Comparison of ENCODE assay signal across 20 cellular contexts in genomic region chr7:2198760-2199159, GRCh38. TPM values are rescaled to one million over a fixed set of nuclear protein-coding genes. Genes with fewer than 3 reads are reported as not detected.
DNase-seq lines count a peak whose midpoint lies in the region; ATAC-seq, FAIRE-seq and TF ChIP-seq lines count a peak whose summit lies in the region.
"Had no signal": no experiment of that assay in that cellular context is flagged by ENCODE, and none has a peak within 500 bp of the region (broad histone marks: within the 10 kb centered on the region; RNA-seq: fewer than 3 reads in every experiment).

No MANE protein-coding gene starts in this region.

- ATAC-seq in activated naive CD8-positive, alpha-beta T cell treated with anti-CD3 and anti-CD28 coated beads, Interleukin-2, amount 10 ng/mL, durations not matched to agents 7 days and 5 days (ENCODE audit: low read depth), result no peak
- ATAC-seq in K562, result no peak
- no peak for ATAC-seq in upper lobe of right lung
- ATAC-seq: HCT116 had no signal

- TF ChIP-seq RAD21 in K562 (CRISPR knock-in tag; conservative IDR thresholded peaks at IDR 0.05 in 1 of 2, IDR thresholded peaks at IDR 0.05 in 1 of 2), result no peak

- no peaks in the 10 kb centered on the region for H3K27me3 Mint-ChIP-seq in activated naive CD8-positive, alpha-beta T cell treated with anti-CD3 and anti-CD28 coated beads, Interleukin-2, amount 10 ng/mL, durations not matched to agents 7 days and 5 days
- no peaks in the 10 kb centered on the region for H3K27me3 Mint-ChIP-seq in activated naive CD8-positive, alpha-beta T cell treated with anti-CD3 and anti-CD28 coated beads for 36 hours

- no peaks in the 10 kb centered on the region for H3K9me3 ChIP-seq in K562 (replicated peaks; ENCODE audit: control insufficient read depth, insufficient read depth, low read depth, low read length)
- H3K9me3 ChIP-seq in osteoblast (ENCODE audit: low read depth, low read length), result no peaks in the 10 kb centered on the region
- H3K9me3 ChIP-seq in upper lobe of right lung, result no peaks in the 10 kb centered on the region
- peaks cover 4% of the 10 kb centered on the region for H3K9me3 ChIP-seq in trophoblast cell (ENCODE audit: insufficient read depth, low read depth, low read length)

- H3K9me1 ChIP-seq in K562 (ENCODE audit: control insufficient read depth, insufficient read depth, low read length), result no peaks in the 10 kb centered on the region

- no peak overlapping the region for H4K8ac ChIP-seq in trophoblast cell (ENCODE audit: low read depth, low read length)

- no peak overlapping the region for H2BK12ac ChIP-seq in trophoblast cell (ENCODE audit: low read length)

- H2AFZ ChIP-seq in K562 (ENCODE audit: low read depth, low read length) (no peak overlapping the region), osteoblast (ENCODE audit: low read length) (no peak overlapping the region), trophoblast cell (ENCODE audit: insufficient read depth, low read length, poor library complexity) (no peak overlapping the region)

- no peak overlapping the region for H2BK5ac ChIP-seq in trophoblast cell (ENCODE audit: low read depth, low read length, poor library complexity)

- no peak overlapping the region for H3K4me2 ChIP-seq in K562 (ENCODE audit: insufficient read depth, low read length)
- H3K4me2 ChIP-seq in osteoblast (ENCODE audit: insufficient read depth, low read length), result no peak overlapping the region
- no peak overlapping the region for H3K4me2 ChIP-seq in trophoblast cell (ENCODE audit: low read length)

- H2BK120ac ChIP-seq in trophoblast cell (ENCODE audit: insufficient read depth, low read length, poor library complexity), result no peak overlapping the region

- H3K79me2 ChIP-seq in K562 (ENCODE audit: control insufficient read depth, insufficient read depth, low read length) (no peaks in the 10 kb centered on the region), osteoblast (ENCODE audit: insufficient read depth, low read length) (no peaks in the 10 kb centered on the region), trophoblast cell (ENCODE audit: control insufficient read depth, insufficient read depth, low read length, poor library complexity) (no peaks in the 10 kb centered on the region)

- H3K4me1 ChIP-seq in K562 (replicated peaks in 1 of 2; ENCODE audit: control insufficient read depth in 2 of 2, insufficient read depth in 2 of 2, low read length in 2 of 2), result peaks cover 0 to 24% of the 10 kb centered on the region in 2 experiments; a peak in 2 of 5 replicates
- H3K4me1 ChIP-seq in osteoblast (ENCODE audit: insufficient read depth, low read length), result no peaks in the 10 kb centered on the region
- H3K4me1 ChIP-seq in upper lobe of right lung, result no peaks in the 10 kb centered on the region
- peaks cover 8 to 12% of the 10 kb centered on the region in 2 experiments for H3K4me1 ChIP-seq in trophoblast cell (ENCODE audit: control insufficient read depth in 1 of 2, insufficient read depth in 2 of 2, low read length in 2 of 2)
- H3K4me1 ChIP-seq: Peyer's patch, SJSA1 had no signal

- WGBS in K562 (ENCODE audit: insufficient coverage, low coverage, missing lambda C conversion rate), result 93% methylated on average over 9 of the region's 10 CpGs
- no CpG with 5 or more reads among the region's 10 CpGs for WGBS in trophoblast cell (ENCODE audit: extremely low coverage, insufficient coverage, insufficient read length)

- no peak overlapping the region for H3K18ac ChIP-seq in trophoblast cell (ENCODE audit: low read length)

- H3K27ac Mint-ChIP-seq in activated naive CD8-positive, alpha-beta T cell treated with anti-CD3 and anti-CD28 coated beads, Interleukin-2, amount 10 ng/mL, durations not matched to agents 7 days and 5 days, result no peak overlapping the region
- no peak overlapping the region for H3K27ac Mint-ChIP-seq in activated naive CD8-positive, alpha-beta T cell treated with anti-CD3 and anti-CD28 coated beads for 36 hours

- H3K27me3 ChIP-seq in K562 (ENCODE audit: control insufficient read depth in 2 of 2, insufficient read depth in 2 of 2, low read length in 2 of 2), result no peaks in the 10 kb centered on the region
- no peaks in the 10 kb centered on the region for H3K27me3 ChIP-seq in osteoblast (ENCODE audit: insufficient read depth, low read length)
- H3K27me3 ChIP-seq in upper lobe of right lung, result no peaks in the 10 kb centered on the region
- H3K27me3 ChIP-seq in trophoblast cell (ENCODE audit: insufficient read depth, low read length), result no peaks in the 10 kb centered on the region
- H3K27me3 ChIP-seq: BE2C, Peyer's patch, SJSA1 had no signal

- H3K9me3 Mint-ChIP-seq in activated naive CD8-positive, alpha-beta T cell treated with anti-CD3 and anti-CD28 coated beads, Interleukin-2, amount 10 ng/mL, durations not matched to agents 7 days and 5 days, result peaks cover 2% of the 10 kb centered on the region
- H3K9me3 Mint-ChIP-seq in activated naive CD8-positive, alpha-beta T cell treated with anti-CD3 and anti-CD28 coated beads for 36 hours, result no peaks in the 10 kb centered on the region

- H3K14ac ChIP-seq in trophoblast cell (ENCODE audit: low read length), result no peak overlapping the region

- no peak overlapping the region for H3K4me3 ChIP-seq in K562
- no peak overlapping the region for H3K4me3 ChIP-seq in osteoblast (ENCODE audit: insufficient read depth, low read length)
- H3K4me3 ChIP-seq in upper lobe of right lung, result no peak overlapping the region
- no peak overlapping the region for H3K4me3 ChIP-seq in trophoblast cell (ENCODE audit: low read depth, low read length)
- H3K4me3 ChIP-seq: Peyer's patch, SJSA1 had no signal

- intact Hi-C loops in K562 (cut with micrococcal nuclease), result no loop called here
- intact Hi-C loops in upper lobe of right lung (cut with DNase I), result no loop called here

- no peak overlapping the region for H4K91ac ChIP-seq in trophoblast cell (ENCODE audit: low read depth, low read length)

- in situ Hi-C loops in K562 (cut with MboI), result no loop called here

- H3K9ac ChIP-seq in K562 (ENCODE audit: insufficient read depth in 1 of 2, low read depth in 2 of 2, low read length in 2 of 2) (peak overlapping the region in 1 of 2 experiments; percentile 16; a peak in 1 of 4 replicates), trophoblast cell (ENCODE audit: low read length) (no peak overlapping the region)

- H3K36me3 ChIP-seq in K562 (ENCODE audit: control insufficient read depth, insufficient read depth, low read length) (peaks cover 62% of the 10 kb centered on the region; the same call in 2 of the 3 replicates), osteoblast (ENCODE audit: insufficient read depth, low read length) (peaks cover 16% of the 10 kb centered on the region), upper lobe of right lung (peaks cover 12% of the 10 kb centered on the region), trophoblast cell (ENCODE audit: control insufficient read depth in 1 of 2, insufficient read depth in 2 of 2, low read length in 2 of 2) (peaks cover 45 to 50% of the 10 kb centered on the region in 2 experiments)

- no peaks in the 10 kb centered on the region for H3K79me1 ChIP-seq in trophoblast cell (ENCODE audit: low read length)

- H3K27ac ChIP-seq in K562 (ENCODE audit: extremely low read depth, low read depth, low read length), result no peak overlapping the region
- no peak overlapping the region for H3K27ac ChIP-seq in osteoblast (ENCODE audit: low read depth, low read length)
- H3K27ac ChIP-seq in upper lobe of right lung, result no peak overlapping the region
- no peak overlapping the region for H3K27ac ChIP-seq in trophoblast cell (ENCODE audit: low read depth, low read length)
- H3K27ac ChIP-seq: Peyer's patch, SJSA1 had no signal

- no peak for TF ChIP-seq CTCF in K562 (IDR thresholded peaks at IDR 0.05 in 2 of 3, conservative IDR thresholded peaks at IDR 0.05 in 1 of 3; ENCODE audit: insufficient read depth in 2 of 3, low read depth in 1 of 3, low read length in 3 of 3)
- no peak for TF ChIP-seq CTCF in osteoblast (IDR thresholded peaks at IDR 0.05; ENCODE audit: extremely low read depth, low read depth, low read length)
- no peak for TF ChIP-seq CTCF in upper lobe of right lung (IDR thresholded peaks at IDR 0.05)

- no peak overlapping the region for H3K4me3 Mint-ChIP-seq in activated naive CD8-positive, alpha-beta T cell treated with anti-CD3 and anti-CD28 coated beads, Interleukin-2, amount 10 ng/mL, durations not matched to agents 7 days and 5 days
- no peak overlapping the region for H3K4me3 Mint-ChIP-seq in activated naive CD8-positive, alpha-beta T cell treated with anti-CD3 and anti-CD28 coated beads for 36 hours

- no peak for TF ChIP-seq POLR2A in K562 (conservative IDR thresholded peaks at IDR 0.05)

- CTCF ChIA-PET in K562 (lab: Yijun Ruan, JAX; ENCODE audit: low intra/inter-chr PET ratio), result no interaction called here

- no peak for TF ChIP-seq EP300 in K562 (IDR thresholded peaks at IDR 0.05; ENCODE audit: low read length)

- BruUV-seq in K562 (replicated peaks; lab: Mats Ljungman, UMichigan), result no TSS peak

- no peak for FAIRE-seq in K562 (lab: Jason Lieb, UNC)
- FAIRE-seq: GM19239, H1 had no signal

- POLR2A ChIA-PET in activated naive CD8-positive, alpha-beta T cell treated with anti-CD3 and anti-CD28 coated beads, Interleukin-2, amount 10 ng/mL, durations not matched to agents 7 days and 5 days (lab: Charles Lee), result no interaction called here
- POLR2A ChIA-PET in K562 (lab: Yijun Ruan, JAX), result no interaction called here

- no peak overlapping the region for H4K12ac ChIP-seq in trophoblast cell (ENCODE audit: low read depth, low read length)

- DNase-seq in activated naive CD8-positive, alpha-beta T cell treated with anti-CD3 and anti-CD28 coated beads, Interleukin-2, amount 10 ng/mL, durations not matched to agents 7 days and 5 days, result peak; percentile 21
- DNase-seq in activated naive CD8-positive, alpha-beta T cell treated with anti-CD3 and anti-CD28 coated beads for 36 hours, result no peak
- DNase-seq in K562 (ENCODE audit: extremely low read depth in 1 of 4, low spot score in 3 of 4) (no peak), osteoblast (ENCODE audit: insufficient read length, low spot score, missing footprints) (peak; percentile 19), upper lobe of right lung (peak; percentile 60), trophoblast cell (no peak), T-helper 2 cell (no peak)
- DNase-seq in central memory CD4-positive, alpha-beta T cell, result no peak
- DNase-seq: 8988T, ACHN, BE2C, Karpas-422, NCI-H1694 treated with DMSO at 0.1 percent for 48 hours, NCI-H2227 treated with DMSO at 0.1 percent for 48 hours, OCI-M1, Peyer's patch had no signal

- peaks cover 16% of the 10 kb centered on the region for H3K36me3 Mint-ChIP-seq in activated naive CD8-positive, alpha-beta T cell treated with anti-CD3 and anti-CD28 coated beads, Interleukin-2, amount 10 ng/mL, durations not matched to agents 7 days and 5 days
- H3K36me3 Mint-ChIP-seq in activated naive CD8-positive, alpha-beta T cell treated with anti-CD3 and anti-CD28 coated beads for 36 hours, result peaks cover 29% of the 10 kb centered on the region

- H3K4ac ChIP-seq in trophoblast cell (ENCODE audit: low read depth, low read length), result no peak overlapping the region

- no peak overlapping the region for H3K23ac ChIP-seq in trophoblast cell (ENCODE audit: low read length)

- 0 out of 2 replicates have a peak, but pooled peaks cover 3% of the 10 kb centered on the region for H4K20me1 ChIP-seq in K562 (replicated peaks; ENCODE audit: control insufficient read depth, insufficient read depth, low read length)
- H4K20me1 ChIP-seq in osteoblast (ENCODE audit: insufficient read depth, low read length), result no peaks in the 10 kb centered on the region

- no peak overlapping the region for H2AK5ac ChIP-seq in trophoblast cell (ENCODE audit: low read length)

- peaks cover 5% of the 10 kb centered on the region for H3K4me1 Mint-ChIP-seq in activated naive CD8-positive, alpha-beta T cell treated with anti-CD3 and anti-CD28 coated beads, Interleukin-2, amount 10 ng/mL, durations not matched to agents 7 days and 5 days
- peaks cover 4% of the 10 kb centered on the region for H3K4me1 Mint-ChIP-seq in activated naive CD8-positive, alpha-beta T cell treated with anti-CD3 and anti-CD28 coated beads for 36 hours

RNA-seq across cellular contexts. Expression of gene MAD1L1, which starts 34.0 kb away (rescaled TPM):
- 10 to 100 TPM; 72.7 to 82.6 TPM for total RNA-seq in activated naive CD8-positive, alpha-beta T cell treated with anti-CD3 and anti-CD28 coated beads, Interleukin-2, amount 10 ng/mL, durations not matched to agents 7 days and 5 days
- total RNA-seq in activated naive CD8-positive, alpha-beta T cell treated with anti-CD3 and anti-CD28 coated beads for 36 hours, result 10 to 100 TPM; 36.5 to 37.8 TPM
- total RNA-seq in K562 (2011; cell fraction: chromatin; rRNA removed; ENCODE audit: low replicate concordance), result 159 and 265 TPM in 2 replicates
- 94.7 and 113 TPM in 2 replicates for total RNA-seq in K562 (2011; cell fraction: nucleolus; rRNA removed)
- total RNA-seq in K562 (2011; cell fraction: nucleoplasm; rRNA removed), result 88.9 and 95.8 TPM in 2 replicates
- total RNA-seq in K562 (2014; rRNA removed) (89.7 and 103 TPM in 2 replicates), K562 (2014; rRNA removed; fragmentation: Illumina TruSeq; extraction: Trizol) (6.8 and 12.3 TPM in 2 replicates), K562 (2015; rRNA removed; fragmentation: Illumina TruSeq; extraction: Trizol) (32.6 TPM in 2 replicates), K562 (2021) (67.4 and 75.3 TPM in 2 replicates), osteoblast (66.2 and 72.2 TPM in 2 replicates), upper lobe of right lung (48.4 TPM)
- polyA plus RNA-seq in K562 (2011; rRNA removed) (18.0 and 23.3 TPM in 2 replicates), K562 (2014; fragmentation: Illumina TruSeq; extraction: Trizol) (11.4 and 16.7 TPM in 2 replicates), K562 (2014; fragmentation: Nextera tagmentation; extraction: Ambion mirVana) (1 to 10 TPM; 1.7 to 5.0 TPM), K562 (2014; rRNA removed) (53.5 and 65.3 TPM in 2 replicates)
- 31.4 and 103 TPM in 2 replicates for polyA plus RNA-seq in K562 (2011; cell fraction: cytosol; rRNA removed)
- 23.7 and 53.1 TPM in 2 replicates for polyA plus RNA-seq in K562 (2011; cell fraction: nucleus; rRNA removed)
- 50.7 and 89.9 TPM in 2 replicates for polyA plus RNA-seq in K562 (2012)
- 14.5 and 17.9 TPM in 2 replicates for polyA minus RNA-seq in K562 (2011; rRNA and poly(A)+ RNA removed)
- 34.4 and 62.5 TPM in 2 replicates for polyA minus RNA-seq in K562 (2011; cell fraction: cytosol; rRNA and poly(A)+ RNA removed)
- 21.5 and 31.9 TPM in 2 replicates for polyA minus RNA-seq in K562 (2011; cell fraction: nucleus; rRNA and poly(A)+ RNA removed)
- 23.7 and 24.6 TPM in 2 replicates for polyA plus RNA-seq in trophoblast cell (2013)

RNA-seq across cellular contexts. Expression of gene MRM2, which starts 43.2 kb away (rescaled TPM):
- 10 to 100 TPM; 27.4 to 29.3 TPM for total RNA-seq in activated naive CD8-positive, alpha-beta T cell treated with anti-CD3 and anti-CD28 coated beads, Interleukin-2, amount 10 ng/mL, durations not matched to agents 7 days and 5 days
- 10 to 100 TPM; 48.4 to 52.9 TPM for total RNA-seq in activated naive CD8-positive, alpha-beta T cell treated with anti-CD3 and anti-CD28 coated beads for 36 hours
- total RNA-seq in K562 (2011; cell fraction: chromatin; rRNA removed; ENCODE audit: low replicate concordance), result 24.0 and 38.8 TPM in 2 replicates
- 23.0 and 36.2 TPM in 2 replicates for total RNA-seq in K562 (2011; cell fraction: nucleolus; rRNA removed)
- total RNA-seq in K562 (2011; cell fraction: nucleoplasm; rRNA removed), result 26.9 and 28.0 TPM in 2 replicates
- 48.3 and 50.5 TPM in 2 replicates for total RNA-seq in K562 (2014; rRNA removed)
- total RNA-seq in K562 (2014; rRNA removed; fragmentation: Illumina TruSeq; extraction: Trizol), result 41.7 and 43.9 TPM in 2 replicates
- 45.9 and 50.7 TPM in 2 replicates for total RNA-seq in K562 (2015; rRNA removed; fragmentation: Illumina TruSeq; extraction: Trizol)
- total RNA-seq in K562 (2021), result 47.9 and 50.2 TPM in 2 replicates
- polyA plus RNA-seq in K562 (2011; rRNA removed), result 29.3 and 32.4 TPM in 2 replicates
- 19.7 and 23.9 TPM in 2 replicates for polyA plus RNA-seq in K562 (2011; cell fraction: cytosol; rRNA removed)
- polyA plus RNA-seq in K562 (2011; cell fraction: nucleus; rRNA removed), result 10.7 and 12.6 TPM in 2 replicates
- 34.0 and 47.0 TPM in 2 replicates for polyA plus RNA-seq in K562 (2012)
- 54.5 and 62.0 TPM in 2 replicates for polyA plus RNA-seq in K562 (2014; fragmentation: Illumina TruSeq; extraction: Trizol)
- polyA plus RNA-seq in K562 (2014; fragmentation: Nextera tagmentation; extraction: Ambion mirVana), result 100 to 1,000 TPM in 1 of 2 experiments, 10 to 100 TPM in 1; 70.4 to 116 TPM
- polyA plus RNA-seq in K562 (2014; rRNA removed), result 44.1 and 50.2 TPM in 2 replicates
- 20.5 and 21.4 TPM in 2 replicates for polyA minus RNA-seq in K562 (2011; rRNA and poly(A)+ RNA removed)
- polyA minus RNA-seq in K562 (2011; cell fraction: cytosol; rRNA and poly(A)+ RNA removed), result 13.3 and 21.0 TPM in 2 replicates
- polyA minus RNA-seq in K562 (2011; cell fraction: nucleus; rRNA and poly(A)+ RNA removed), result 9.2 and 13.9 TPM in 2 replicates
- total RNA-seq in osteoblast, result 21.4 and 21.5 TPM in 2 replicates
- 23.7 TPM for total RNA-seq in upper lobe of right lung
- polyA plus RNA-seq in trophoblast cell (2013), result 21.4 and 22.1 TPM in 2 replicates

RNA-seq across cellular contexts. Expression of gene NUDT1, which starts 43.3 kb away (rescaled TPM):
- total RNA-seq in activated naive CD8-positive, alpha-beta T cell treated with anti-CD3 and anti-CD28 coated beads, Interleukin-2, amount 10 ng/mL, durations not matched to agents 7 days and 5 days, result 10 to 100 TPM; 92.2 to 95.8 TPM
- 10 to 100 TPM; 93.5 to 97.0 TPM for total RNA-seq in activated naive CD8-positive, alpha-beta T cell treated with anti-CD3 and anti-CD28 coated beads for 36 hours
- total RNA-seq in K562 (2011; cell fraction: chromatin; rRNA removed; ENCODE audit: low replicate concordance), result 6.3 and 17.2 TPM in 2 replicates
- 20.5 and 20.8 TPM in 2 replicates for total RNA-seq in K562 (2011; cell fraction: nucleolus; rRNA removed)
- 16.0 and 16.9 TPM in 2 replicates for total RNA-seq in K562 (2011; cell fraction: nucleoplasm; rRNA removed)
- total RNA-seq in K562 (2014; rRNA removed) (73.3 and 79.6 TPM in 2 replicates), K562 (2014; rRNA removed; fragmentation: Illumina TruSeq; extraction: Trizol) (12.7 and 25.8 TPM in 2 replicates), K562 (2015; rRNA removed; fragmentation: Illumina TruSeq; extraction: Trizol) (45.8 and 48.5 TPM in 2 replicates), K562 (2021) (39.3 and 44.8 TPM in 2 replicates), osteoblast (18.5 and 21.8 TPM in 2 replicates), upper lobe of right lung (13.2 TPM)
- polyA plus RNA-seq in K562 (2011; rRNA removed) (26.0 and 32.1 TPM in 2 replicates), K562 (2014; fragmentation: Illumina TruSeq; extraction: Trizol) (29.6 and 41.1 TPM in 2 replicates), K562 (2014; fragmentation: Nextera tagmentation; extraction: Ambion mirVana) (10 to 100 TPM in 1 of 2 experiments, 1 to 10 TPM in 1; 5.3 to 16.2 TPM), K562 (2014; rRNA removed) (63.1 and 64.4 TPM in 2 replicates)
- polyA plus RNA-seq in K562 (2011; cell fraction: cytosol; rRNA removed), result 42.4 and 49.5 TPM in 2 replicates
- 35.5 and 42.6 TPM in 2 replicates for polyA plus RNA-seq in K562 (2011; cell fraction: nucleus; rRNA removed)
- 74.2 and 74.5 TPM in 2 replicates for polyA plus RNA-seq in K562 (2012)
- polyA minus RNA-seq in K562 (2011; rRNA and poly(A)+ RNA removed), result 10.8 and 13.0 TPM in 2 replicates
- 15.0 and 18.8 TPM in 2 replicates for polyA minus RNA-seq in K562 (2011; cell fraction: cytosol; rRNA and poly(A)+ RNA removed)
- 6.9 and 7.9 TPM in 2 replicates for polyA minus RNA-seq in K562 (2011; cell fraction: nucleus; rRNA and poly(A)+ RNA removed)
- 23.2 and 26.4 TPM in 2 replicates for polyA plus RNA-seq in trophoblast cell (2013)

Comparison
In these comparisons a context has a peak if more than half of its experiments do, and no peak if none do; other contexts are left out.
1. DNase-seq: peak in activated naive CD8-positive, alpha-beta T cell treated with anti-CD3 and anti-CD28 coated beads, Interleukin-2, amount 10 ng/mL, durations not matched to agents 7 days and 5 days (single experiment), osteoblast (single experiment) and upper lobe of right lung (single experiment); none in activated naive CD8-positive, alpha-beta T cell treated with anti-CD3 and anti-CD28 coated beads for 36 hours (single experiment), K562 (0 of 4), trophoblast cell (0 of 2), T-helper 2 cell (0 of 5) and central memory CD4-positive, alpha-beta T cell (single experiment).